ENCODE assay signal across 8 cellular contexts in genomic region chr1:151189638-151190445, GRCh38. TPM values are rescaled to one million over a fixed set of nuclear protein-coding genes. Genes with fewer than 3 reads are reported as not detected.
A peak's percentile ranks its signal among the peaks of the same experiment; 100 is the strongest.
DNase-seq lines count a peak whose midpoint lies in the region; ATAC-seq, FAIRE-seq and TF ChIP-seq lines count a peak whose summit lies in the region.

Gene VPS72, minus strand, starts transcription at chr1:151190197. Its CDS starts 76 bp downstream, at chr1:151190121.

- H3K14ac ChIP-seq in IMR-90 (replicated peaks; ENCODE audit: low read depth, low read length): peak within 1 kb of the TSS; percentile 97

- H3K23ac ChIP-seq in IMR-90 (ENCODE audit: low read depth, low read length): peak within 1 kb of the TSS; percentile 94

- H4K20me1 ChIP-seq in IMR-90 (ENCODE audit: insufficient read depth, low read length) (no peaks in the 10 kb centered on the region), OCI-LY7 (ENCODE audit: insufficient read depth, low read length) (no peaks in the 10 kb centered on the region), endothelial cell of umbilical vein (replicated peaks; ENCODE audit: control insufficient read depth, extremely low read depth, insufficient read depth, low read length) (no peaks in the 10 kb centered on the region)

- peak within 1 kb of the TSS; percentile 59 for H4K91ac ChIP-seq in IMR-90 (ENCODE audit: insufficient read depth, low read depth, low read length)

- TF ChIP-seq CTCF in IMR-90 (conservative IDR thresholded peaks at IDR 0.05; ENCODE audit: low read depth, low read length): no peak
- 0 out of 2 replicates have a peak, but pooled peaks have one; percentile 26 for TF ChIP-seq CTCF in OCI-LY7 (conservative IDR thresholded peaks at IDR 0.05; ENCODE audit: low read length)
- TF ChIP-seq CTCF in endothelial cell of umbilical vein (IDR thresholded peaks at IDR 0.05; ENCODE audit: extremely low read depth in 1 of 2, insufficient read depth in 1 of 2, low read depth in 1 of 2, low read length in 2 of 2): no peak

- H3K4me1 ChIP-seq in IMR-90 (ENCODE audit: control insufficient read depth, insufficient read depth, low read length) (no peaks in the 10 kb centered on the region; the same call in 1 of the 2 replicates), OCI-LY7 (ENCODE audit: insufficient read depth, low read length, poor library complexity, severe bottlenecking) (peaks cover 19% of the 10 kb centered on the region), endothelial cell of umbilical vein (ENCODE audit: control insufficient read depth, extremely low read depth, insufficient read depth, low read length) (peaks cover 10% of the 10 kb centered on the region)

- BruUV-seq in IMR-90 (replicated peaks; lab: Mats Ljungman, UMichigan) (no TSS peak), OCI-LY7 (replicated peaks; lab: Mats Ljungman, UMichigan) (no TSS peak), endothelial cell of umbilical vein (replicated peaks; lab: Mats Ljungman, UMichigan) (no TSS peak)

- H2BK20ac ChIP-seq in IMR-90 (ENCODE audit: low read depth, low read length): no peak within 1 kb of the TSS

- H3K27ac ChIP-seq in IMR-90 (ENCODE audit: insufficient read depth, low read length) (peak within 1 kb of the TSS; percentile 81), OCI-LY7 (ENCODE audit: low read depth, low read length, poor library complexity, severe bottlenecking) (peak within 1 kb of the TSS; percentile 66), endothelial cell of umbilical vein (ENCODE audit: insufficient read depth, low read depth, low read length) (peak within 1 kb of the TSS; percentile 56)

- peak within 1 kb of the TSS; percentile 80 for H3K56ac ChIP-seq in IMR-90 (ENCODE audit: extremely low read depth, insufficient read depth, low read length)

- H2AK9ac ChIP-seq in IMR-90 (replicated peaks; ENCODE audit: low read depth, low read length, poor library complexity): peak within 1 kb of the TSS; percentile 93

- 1% methylated on average over 22 of the region's 42 CpGs; no CpG with 5 or more reads in 1 of the 2 experiments for WGBS in IMR-90 (ENCODE audit: extremely low coverage in 2 of 2, insufficient read length in 1 of 2), 2 experiments

- peaks cover 7% of the 10 kb centered on the region for H3K36me3 ChIP-seq in IMR-90 (ENCODE audit: control insufficient read depth, insufficient read depth, low read length)
- peaks cover 18% of the 10 kb centered on the region for H3K36me3 ChIP-seq in OCI-LY7 (ENCODE audit: insufficient read depth, low read length)
- peaks cover 4 to 5% of the 10 kb centered on the region in 2 experiments for H3K36me3 ChIP-seq in endothelial cell of umbilical vein (ENCODE audit: control insufficient read depth in 2 of 2, extremely low read depth in 1 of 2, insufficient read depth in 2 of 2, low read length in 2 of 2)

- H2AK5ac ChIP-seq in IMR-90 (ENCODE audit: low read depth, low read length): peak within 1 kb of the TSS; percentile 93

- H3K4ac ChIP-seq in IMR-90 (ENCODE audit: low read depth, low read length): peak within 1 kb of the TSS; percentile 96

- H4K5ac ChIP-seq in IMR-90 (ENCODE audit: low read depth, low read length): peak within 1 kb of the TSS; percentile 79

- ATAC-seq in GM21515 (IDR thresholded peaks at IDR 0.05; ENCODE audit: unreplicated experiment): peak; percentile 77
- ATAC-seq in IMR-90 (ENCODE audit: low read depth): peak; percentile 98

- H3K9me1 ChIP-seq in IMR-90 (ENCODE audit: insufficient read depth, low read length) (peaks cover 12% of the 10 kb centered on the region; the same call in 1 of the 2 replicates), endothelial cell of umbilical vein (replicated peaks; ENCODE audit: control insufficient read depth, extremely low read depth, insufficient read depth, low read length) (no peaks in the 10 kb centered on the region)

- peak within 1 kb of the TSS; percentile 44; the same call in 1 of the 2 replicates for H3K18ac ChIP-seq in IMR-90 (ENCODE audit: low read depth, low read length)

- dilution Hi-C loops in IMR-90 (cut with HindIII; ENCODE audit: low sequenced_read_pairs, unreplicated experiment): no loop called here
- dilution Hi-C loops in endothelial cell of umbilical vein (cut with MboI; ENCODE audit: extremely low pct_ligation_motif_present, low sequenced_read_pairs): no loop called here

- intact Hi-C loops in IMR-90 (cut with micrococcal nuclease) (no loop called here), OCI-LY7 (cut with micrococcal nuclease; ENCODE audit: unreplicated experiment) (no loop called here), endothelial cell of umbilical vein (cut with micrococcal nuclease) (loop anchor here (1.0 to 10.0 kb wide), 3 partner anchors 8 to 955 kb away; partner anchors contain the start of genes ANP32E, LYSMD1 and PIP5K1A)

- FAIRE-seq in endothelial cell of umbilical vein (lab: Jason Lieb, UNC): peak; percentile 94

- H3K79me2 ChIP-seq in OCI-LY7 (ENCODE audit: insufficient read depth, low read depth, low read length): peaks cover 16% of the 10 kb centered on the region
- peaks cover 31% of the 10 kb centered on the region for H3K79me2 ChIP-seq in endothelial cell of umbilical vein (ENCODE audit: control insufficient read depth, insufficient read depth, low read length)

- CTCF ChIA-PET in IMR-90 (lab: Yijun Ruan, JAX) (interaction anchor here (0.7 to 1.4 kb wide), 5 partner anchors 12 to 151 kb away, joined by 3 to 7 read pairs (median 3); partner anchors contain the start of genes PSMD4 and TMOD4), OCI-LY7 (lab: Charles Lee; ENCODE audit: unreplicated experiment) (interaction anchor here (0.5 to 1.2 kb wide), 3 partner anchors 14 to 187 kb away, joined by 3 to 4 read pairs (median 3); partner anchors contain the start of gene TMOD4), endothelial cell of umbilical vein (lab: Charles Lee) (interaction anchor here (0.6 to 1.7 kb wide), 10 partner anchors 10 to 194 kb away, joined by 3 to 19 read pairs (median 4); partner anchors contain the start of genes LYSMD1, PSMD4 and SCNM1)

- peak within 1 kb of the TSS; percentile 93 for H3K9ac ChIP-seq in IMR-90 (ENCODE audit: low read depth, low read length)
- H3K9ac ChIP-seq in endothelial cell of umbilical vein (replicated peaks; ENCODE audit: extremely low read depth, insufficient read depth, low read length): peak within 1 kb of the TSS; percentile 93

- TF ChIP-seq POLR2A in IMR-90 (IDR thresholded peaks at IDR 0.05; ENCODE audit: low read depth, low read length) (peak; percentile 86), endothelial cell of umbilical vein (IDR thresholded peaks at IDR 0.05; ENCODE audit: low read depth, low read length) (peak; percentile 92)

- in situ Hi-C loops in IMR-90 (cut with MboI; ENCODE audit: low sequenced_read_pairs): loop anchor here (10.0 kb wide), 1 partner anchor 215 kb away; no protein-coding TSS in a partner anchor

- DNase-seq in D341Med (ENCODE audit: low spot score) (peak; percentile 93), IMR-90 (peak; percentile 88), OCI-LY7 (ENCODE audit: low spot score) (peak; percentile 94), endothelial cell of umbilical vein (ENCODE audit: low read depth, low spot score) (peak; percentile 91), middle frontal gyrus (ENCODE audit: extremely low spot score, low spot score) (peak; percentile 86)
- peak; percentile 88 for DNase-seq in activated CD8-positive, alpha-beta memory T cell treated with anti-CD3 and anti-CD28 coated beads, Interleukin-2, amount 50 U/mL, for 48 hours
- DNase-seq in stimulated activated CD8-positive, alpha-beta memory T cell treated with anti-CD3 and anti-CD28 coated beads, Interleukin-2, amount 100 ng/mL, for 48 hours (ENCODE audit: low read depth in 2 of 2): peak; percentile 73 to 74

- no peaks in the 10 kb centered on the region for H3K27me3 ChIP-seq in IMR-90 (ENCODE audit: control insufficient read depth, insufficient read depth, low read length)
- no peaks in the 10 kb centered on the region for H3K27me3 ChIP-seq in endothelial cell of umbilical vein (ENCODE audit: control insufficient read depth in 2 of 2, insufficient read depth in 2 of 2, low read length in 2 of 2)

- H3K9me2 ChIP-seq in OCI-LY7 (ENCODE audit: insufficient read depth, low read length): no peaks in the 10 kb centered on the region

- peak within 1 kb of the TSS; percentile 67 to 99 for H4K8ac ChIP-seq in IMR-90 (ENCODE audit: low read depth in 2 of 2, low read length in 2 of 2)

- H2BK5ac ChIP-seq in IMR-90 (ENCODE audit: low read depth, low read length, poor library complexity, severe bottlenecking): peak within 1 kb of the TSS; percentile 72

- peak within 1 kb of the TSS; percentile 84 for H3K4me2 ChIP-seq in IMR-90 (ENCODE audit: low read depth, low read length)
- peak within 1 kb of the TSS; percentile 100 for H3K4me2 ChIP-seq in OCI-LY7 (ENCODE audit: low read length)
- peak within 1 kb of the TSS; percentile 98 for H3K4me2 ChIP-seq in endothelial cell of umbilical vein (ENCODE audit: insufficient read depth, low read length)

- peak within 1 kb of the TSS; percentile 73 for H3K4me3 ChIP-seq in IMR-90 (ENCODE audit: insufficient read depth, low read depth, low read length)
- peak within 1 kb of the TSS; percentile 91 for H3K4me3 ChIP-seq in OCI-LY7 (ENCODE audit: low read depth, low read length, poor library complexity, severe bottlenecking)
- peak within 1 kb of the TSS; percentile 63 to 97 (median 93) for H3K4me3 ChIP-seq in endothelial cell of umbilical vein (replicated peaks in 1 of 3; ENCODE audit: insufficient read depth in 1 of 3, low read depth in 1 of 3, low read length in 3 of 3)

- H3K79me1 ChIP-seq in IMR-90 (ENCODE audit: low read depth in 1 of 2, low read length in 2 of 2): peaks cover 29 to 45% of the 10 kb centered on the region in 2 experiments

- no peak within 1 kb of the TSS for H2BK15ac ChIP-seq in IMR-90 (ENCODE audit: low read depth, low read length)

- peak within 1 kb of the TSS; percentile 91 for H2AFZ ChIP-seq in IMR-90 (replicated peaks; ENCODE audit: low read length, poor library complexity)
- H2AFZ ChIP-seq in OCI-LY7 (ENCODE audit: low read length): peak within 1 kb of the TSS; percentile 79
- H2AFZ ChIP-seq in endothelial cell of umbilical vein (ENCODE audit: low read depth, low read length): peak within 1 kb of the TSS; percentile 25

- no peaks in the 10 kb centered on the region for H3K9me3 ChIP-seq in IMR-90 (ENCODE audit: control insufficient read depth, insufficient read depth, low read length)
- H3K9me3 ChIP-seq in OCI-LY7 (ENCODE audit: low read length): no peaks in the 10 kb centered on the region
- no peaks in the 10 kb centered on the region for H3K9me3 ChIP-seq in endothelial cell of umbilical vein (replicated peaks; ENCODE audit: control insufficient read depth, insufficient read depth, low read length)

- H2BK120ac ChIP-seq in IMR-90 (ENCODE audit: low read depth, low read length): no peak within 1 kb of the TSS; the same call in 1 of the 2 replicates

- POLR2A ChIA-PET in IMR-90 (lab: Charles Lee; ENCODE audit: unreplicated experiment): interaction anchor here (1.3 kb wide), 2 partner anchors 65 to 91 kb away, joined by 3 to 4 read pairs; partner anchors contain the start of gene PSMD4
- POLR2A ChIA-PET in OCI-LY7 (lab: Charles Lee): interaction anchor here (0.6 to 2.0 kb wide), 10 partner anchors 9 to 821 kb away, joined by 3 to 11 read pairs (median 4); partner anchors contain the start of genes LYSMD1, PIP5K1A, PSMD4 and SCNM1
- POLR2A ChIA-PET in endothelial cell of umbilical vein (lab: Charles Lee): interaction anchor here (0.9 to 1.3 kb wide), 3 partner anchors 11 to 90 kb away, joined by 3 to 4 read pairs (median 3); no protein-coding TSS in a partner anchor

- TF ChIP-seq RAD21 in IMR-90 (IDR thresholded peaks at IDR 0.05; ENCODE audit: low read length): no peak

RNA-seq across cellular contexts. Expression of gene VPS72, which starts in this region (rescaled TPM):
- total RNA-seq in IMR-90 (2012; rRNA removed): 51.3 and 53.6 TPM in 2 replicates
- polyA plus RNA-seq in IMR-90 (2012; rRNA removed): 62.3 and 64.5 TPM in 2 replicates
- polyA plus RNA-seq in IMR-90 (2012; cell fraction: cytosol; rRNA removed): 37.1 and 43.4 TPM in 2 replicates
- 20.6 and 33.3 TPM in 2 replicates for polyA plus RNA-seq in IMR-90 (2012; cell fraction: nucleus; rRNA removed; ENCODE audit: low replicate concordance)
- 51.1 and 65.9 TPM in 2 replicates for total RNA-seq in OCI-LY7 (2014; rRNA removed; shearing (Covaris generic))
- total RNA-seq in OCI-LY7 (2022): 54.3 and 67.9 TPM in 2 replicates
- 83.1 and 85.2 TPM in 2 replicates for total RNA-seq in endothelial cell of umbilical vein
- 73.1 and 76.2 TPM in 2 replicates for polyA plus RNA-seq in endothelial cell of umbilical vein
- polyA plus RNA-seq in endothelial cell of umbilical vein (2011; cell fraction: cytosol; rRNA removed): 77.7 and 86.8 TPM in 2 replicates
- polyA plus RNA-seq in endothelial cell of umbilical vein (2011; cell fraction: nucleus; rRNA removed): 34.5 and 49.7 TPM in 2 replicates
- 53.1 and 53.4 TPM in 2 replicates for polyA plus RNA-seq in endothelial cell of umbilical vein (2012)
- polyA minus RNA-seq in endothelial cell of umbilical vein: 29.1 and 35.4 TPM in 2 replicates
- polyA minus RNA-seq in endothelial cell of umbilical vein (2011; cell fraction: cytosol; rRNA and poly(A)+ RNA removed): 33.5 TPM
- polyA minus RNA-seq in endothelial cell of umbilical vein (2011; cell fraction: nucleus; rRNA and poly(A)+ RNA removed): 6.3 and 11.4 TPM in 2 replicates

Comparison
In these comparisons a context has a peak if more than half of its experiments do, and no peak if none do; other contexts are left out.
1. Peak in every context shown above with its lines: DNase-seq, ATAC-seq, H3K4me3 ChIP-seq and H3K27ac ChIP-seq.
2. H2AFZ ChIP-seq: peak in every context shown above with its lines; median percentile 91 in IMR-90; 79 in OCI-LY7; 25 in endothelial cell of umbilical vein.